ENCODE assay signal across 12 cellular contexts in the genomic region with DNA sequence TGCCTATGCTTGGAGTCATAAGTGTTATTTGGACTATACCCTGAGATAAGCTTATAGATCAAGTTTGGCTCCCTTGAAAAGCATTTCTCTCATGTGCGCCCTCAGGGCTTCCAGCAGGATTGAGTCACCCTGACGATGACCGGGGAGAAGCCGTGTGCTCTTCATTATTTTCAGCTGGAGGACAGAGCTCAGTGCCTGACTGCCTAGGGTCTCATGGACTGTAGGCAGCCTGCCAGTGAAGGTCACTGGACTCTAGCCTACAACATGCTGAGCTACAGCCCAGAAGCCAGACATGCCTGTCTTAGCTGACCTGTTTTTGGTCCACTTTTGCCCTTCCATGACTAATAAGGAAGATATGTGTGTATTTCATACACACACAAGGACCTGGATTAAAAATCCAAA. TPM values are rescaled to one million over a fixed set of nuclear protein-coding genes. Genes with fewer than 3 reads are reported as not detected.
DNase-seq lines count a peak whose midpoint lies in the region; ATAC-seq and TF ChIP-seq lines count a peak whose summit lies in the region.
"Had no signal": no experiment of that assay in that cellular context is flagged by ENCODE, and none has a peak within 500 bp of the region (broad histone marks: within the 10 kb centered on the region; RNA-seq: fewer than 3 reads in every experiment).

No MANE protein-coding gene starts in this region.

- H3F3A ChIP-seq in GM23248 (ENCODE audit: insufficient read depth): peaks cover 27% of the 10 kb centered on the region

- in situ Hi-C loops in GM23248 (cut with MboI): no loop called here

- H2AFZ ChIP-seq in GM23248: peak overlapping the region; percentile 35

- peak overlapping the region; percentile 46 for H3K9ac ChIP-seq in GM23248
- H3K9ac ChIP-seq in adipocyte (ENCODE audit: low read length): no peak overlapping the region

- no peak for TF ChIP-seq CTCF in retinal pigment epithelial cell (conservative IDR thresholded peaks at IDR 0.05; ENCODE audit: low read depth, low read length)

- peak overlapping the region; percentile 73 for H3K4me2 ChIP-seq in GM23248 (ENCODE audit: unreplicated experiment)

- H3K36me3 ChIP-seq in GM23248 (ENCODE audit: low read depth) (no peaks in the 10 kb centered on the region), adipocyte (ENCODE audit: control insufficient read depth, insufficient read depth, low read length, severe bottlenecking) (no peaks in the 10 kb centered on the region)

- peak; percentile 91 for DNase-seq in GM23248
- DNase-seq in adipocyte (ENCODE audit: low read depth): peak; percentile 86
- peak; percentile 72 for DNase-seq in foreskin melanocyte
- peak; percentile 40 for DNase-seq in retinal pigment epithelial cell (ENCODE audit: low read depth)
- no peak for DNase-seq in OCI-M1 (lab: John Stamatoyannopoulos, UW)
- no peak for DNase-seq in NCI-H2107 treated with DMSO at 0.1 percent for 48 hours (lab: John Stamatoyannopoulos, UW; ENCODE audit: unreplicated experiment)
- DNase-seq: activated CD4-positive, alpha-beta T cell treated with anti-CD3 and anti-CD28 coated beads for 36 hours; activated naive CD4-positive, alpha-beta T cell treated with anti-CD3 and anti-CD28 coated beads, Interleukin-2, amount 50 U/mL, for 16 hours; erythroblast; MM.1S had no signal

- 1 to 3% methylated on average over 4 of the region's 4 CpGs for WGBS in GM23248 (ENCODE audit: low coverage in 1 of 2, low lambda C conversion rate in 2 of 2, missing lambda C conversion rate in 2 of 2), 2 experiments

- H3K27ac ChIP-seq in GM23248: peak overlapping the region; percentile 76

- H3K9me3 ChIP-seq in GM23248 (ENCODE audit: low read depth) (no peaks in the 10 kb centered on the region), adipocyte (ENCODE audit: control insufficient read depth, low read length) (no peaks in the 10 kb centered on the region)

- H3K4me3 ChIP-seq in GM23248: peak overlapping the region; percentile 25; the same call in 1 of the 2 replicates
- no peak overlapping the region for H3K4me3 ChIP-seq in adipocyte (ENCODE audit: low read length)
- no peak overlapping the region for H3K4me3 ChIP-seq in retinal pigment epithelial cell (ENCODE audit: low read length)

- no peaks in the 10 kb centered on the region for H3K27me3 ChIP-seq in GM23248 (replicated peaks; ENCODE audit: insufficient read depth)
- H3K27me3 ChIP-seq in adipocyte (replicated peaks; ENCODE audit: control insufficient read depth, insufficient read depth, low read length): no peaks in the 10 kb centered on the region

- no peaks in the 10 kb centered on the region for H3K9me2 ChIP-seq in GM23248 (ENCODE audit: insufficient read depth)

- H4K20me1 ChIP-seq in GM23248 (ENCODE audit: insufficient read depth): no peaks in the 10 kb centered on the region

- no peaks in the 10 kb centered on the region for H3K79me2 ChIP-seq in GM23248 (ENCODE audit: insufficient read depth)

- ATAC-seq in GM18502 (IDR thresholded peaks at IDR 0.05; ENCODE audit: poor library complexity, unreplicated experiment) (no peak), HG03342 (IDR thresholded peaks at IDR 0.05; ENCODE audit: unreplicated experiment) (no peak)
- ATAC-seq: activated CD4-positive, alpha-beta T cell treated with anti-CD3 and anti-CD28 coated beads for 36 hours had no signal

- H3K4me1 ChIP-seq in GM23248 (ENCODE audit: insufficient read depth): peaks cover 31% of the 10 kb centered on the region
- H3K4me1 ChIP-seq in adipocyte (ENCODE audit: control insufficient read depth, insufficient read depth, low read length): peaks cover 14% of the 10 kb centered on the region

RNA-seq across cellular contexts. Expression of a gene that starts 31.6 kb away (rescaled TPM):
- total RNA-seq in GM23248 (2014; rRNA removed; shearing (Covaris generic)): 10.5 and 14.4 TPM in 2 replicates
- 11.7 TPM in 2 replicates for polyA plus RNA-seq in GM23248 (2016; fragmentation: Nextera tagmentation; extraction: Ambion mirVana)

Comparison
In these comparisons a context has a peak if more than half of its experiments do, and no peak if none do; other contexts are left out.
1. DNase-seq: peak in GM23248 (single experiment), adipocyte (single experiment), foreskin melanocyte (single experiment) and retinal pigment epithelial cell (single experiment); none in OCI-M1 (single experiment) and NCI-H2107 treated with DMSO at 0.1 percent for 48 hours (single experiment).